ENCODE assay signal across 9 cellular contexts in the genomic region with DNA sequence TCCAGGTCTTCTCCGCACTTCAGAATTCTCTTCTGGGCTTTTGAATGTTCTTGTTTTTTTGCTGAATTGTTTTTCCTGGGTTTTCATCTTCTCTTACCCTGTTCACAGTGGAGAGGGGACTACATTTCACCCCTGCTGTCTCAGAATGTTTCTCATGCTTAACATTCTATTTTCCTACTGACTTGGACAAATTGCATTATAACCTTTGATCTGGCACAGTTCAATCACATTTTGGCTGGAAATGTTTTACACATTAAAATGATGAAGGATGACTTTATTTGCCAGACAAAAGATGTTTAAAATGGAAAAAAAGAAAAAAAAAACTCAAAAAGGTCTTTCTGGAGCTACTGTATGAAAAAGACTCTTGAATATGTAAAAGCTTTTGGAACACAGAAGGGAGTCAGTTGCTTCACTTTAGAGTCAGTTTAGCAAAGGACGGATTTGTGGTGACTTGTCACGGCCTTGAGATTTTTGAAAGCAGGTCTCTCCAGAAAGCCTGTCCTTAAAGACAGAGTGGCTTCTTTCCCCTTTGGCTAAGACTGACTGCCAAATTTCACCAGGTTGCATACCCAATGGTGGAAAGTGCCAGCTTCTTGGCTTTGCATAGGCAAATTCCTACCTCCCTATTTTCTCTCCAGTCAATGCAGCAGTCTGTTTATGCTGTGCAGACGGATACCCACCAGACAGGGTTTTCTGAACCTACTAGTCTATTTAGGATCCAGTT.
DNase-seq lines count a peak whose midpoint lies in the region; ATAC-seq and TF ChIP-seq lines count a peak whose summit lies in the region.
"Had no signal": no experiment of that assay in that cellular context is flagged by ENCODE, and none has a peak within 500 bp of the region (broad histone marks: within the 10 kb centered on the region; RNA-seq: fewer than 3 reads in every experiment).

No MANE protein-coding gene starts in this region.

- ATAC-seq in Panc1, result no peak

- H3K4me3 ChIP-seq in Panc1 (ENCODE audit: low read depth in 2 of 2, low read length in 2 of 2) (no peak overlapping the region), epithelial cell of esophagus (ENCODE audit: low read length) (no peak overlapping the region), prostate gland (no peak overlapping the region), ovary (no peak overlapping the region)
- H3K4me3 ChIP-seq: cardiac muscle cell had no signal

- H3K36me3 ChIP-seq in Panc1 (ENCODE audit: control insufficient read depth, insufficient read depth, low read length) (no peaks in the 10 kb centered on the region), prostate gland (no peaks in the 10 kb centered on the region), ovary (no peaks in the 10 kb centered on the region)
- H3K36me3 ChIP-seq: cardiac muscle cell had no signal

- CTCF ChIA-PET in Panc1 (lab: Charles Lee), result no interaction called here

- H3K27me3 ChIP-seq in Panc1 (ENCODE audit: control insufficient read depth, insufficient read depth, low read length), result no peaks in the 10 kb centered on the region
- no peaks in the 10 kb centered on the region for H3K27me3 ChIP-seq in prostate gland (replicated peaks; ENCODE audit: insufficient read depth)
- H3K27me3 ChIP-seq in ovary, result no peaks in the 10 kb centered on the region
- H3K27me3 ChIP-seq: cardiac muscle cell had no signal

- TF ChIP-seq CTCF in Panc1 (IDR thresholded peaks at IDR 0.05) (no peak), epithelial cell of esophagus (IDR thresholded peaks at IDR 0.05; ENCODE audit: insufficient read depth, low read depth, low read length, missing control alignments) (no peak), prostate gland (IDR thresholded peaks at IDR 0.05) (no peak), ovary (IDR thresholded peaks at IDR 0.05) (no peak)

- POLR2A ChIA-PET in Panc1 (lab: Charles Lee), result no interaction called here

- TF ChIP-seq POLR2A in prostate gland (IDR thresholded peaks at IDR 0.05) (no peak), ovary (IDR thresholded peaks at IDR 0.05) (no peak)

- intact Hi-C loops in Panc1 (cut with micrococcal nuclease; ENCODE audit: unreplicated experiment), result loop anchor here (10.0 kb wide), 1 partner anchor 403 kb away; the partner anchor contains the start of gene TBL1XR1
- intact Hi-C loops in prostate gland (cut with DNase I), result loop anchor here (10.0 kb wide), 1 partner anchor 153 kb away; no protein-coding TSS in a partner anchor
- intact Hi-C loops in ovary (cut with DNase I), result no loop called here

- no TSS peak for BruUV-seq in Panc1 (replicated peaks; lab: Mats Ljungman, UMichigan)

- in situ Hi-C loops in G401 (cut with HindIII; ENCODE audit: low sequenced_read_pairs), result no loop called here
- in situ Hi-C loops in Panc1 (cut with HindIII; ENCODE audit: low pct_unique_long_range_greater_than_20kb, low sequenced_read_pairs), result no loop called here

- no peak for TF ChIP-seq EP300 in ovary (IDR thresholded peaks at IDR 0.05)

- H3K4me1 ChIP-seq in Panc1 (ENCODE audit: control insufficient read depth, insufficient read depth, low read length) (peaks cover 45% of the 10 kb centered on the region), prostate gland (replicated peaks) (peaks cover 16% of the 10 kb centered on the region), ovary (ENCODE audit: insufficient read depth) (peaks cover 13% of the 10 kb centered on the region)

- WGBS in prostate gland, result 42% methylated on average over 4 of the region's 4 CpGs
- WGBS in ovary, 3 donors, result 60 to 70% (median 69%) methylated on average over 4 of the region's 4 CpGs

- H3K27ac ChIP-seq in Panc1 (ENCODE audit: low read length), result peak overlapping the region; percentile 78; the same call in 1 of the 2 replicates
- peak overlapping the region; percentile 71 to 84 for H3K27ac ChIP-seq in prostate gland
- peak overlapping the region in 1 of 2 donors; percentile 51 for H3K27ac ChIP-seq in ovary
- H3K27ac ChIP-seq: cardiac muscle cell had no signal

- DNase-seq in G401 (ENCODE audit: low spot score), result peak; percentile 61
- no peak for DNase-seq in Panc1 (ENCODE audit: low read depth, low spot score)
- DNase-seq in epithelial cell of esophagus (ENCODE audit: low read depth), result peak; percentile 36
- DNase-seq in prostate gland (ENCODE audit: low spot score), result peak; percentile 63
- DNase-seq in NCI-H510A (lab: John Stamatoyannopoulos, UW), result no peak
- DNase-seq in mesenteric fat pad (ENCODE audit: low spot score), result no peak
- DNase-seq in ovary, result no peak
- no peak for DNase-seq in D341Med (ENCODE audit: low spot score)

- H3K9me3 ChIP-seq in Panc1 (ENCODE audit: control insufficient read depth, insufficient read depth, low read depth, low read length) (no peaks in the 10 kb centered on the region), prostate gland (no peaks in the 10 kb centered on the region), ovary (no peaks in the 10 kb centered on the region)

Comparison
In these comparisons a context has a peak if more than half of its experiments do, and no peak if none do; other contexts are left out.
1. DNase-seq: peak in G401 (single experiment), epithelial cell of esophagus (single experiment) and prostate gland (single experiment); none in Panc1 (single experiment), NCI-H510A (single experiment), mesenteric fat pad (single experiment), ovary (0 of 5) and D341Med (single experiment).
2. intact Hi-C loops: an anchor here in Panc1 (10.0 kb wide) and prostate gland (10.0 kb wide); none called in ovary.